In genomic region chrX:101057095-101057714, GRCh38 we compare ENCODE assay signal across 1 cellular context.
TF ChIP-seq lines count a peak whose summit lies in the region.

No MANE protein-coding gene starts in this region.

TF ChIP-seq in GM23338, 12 proteins besides CTCF, POLR2A, EP300 and RAD21 (continued from another document):
- TF ChIP-seq ZNF462 (CRISPR knock-in tag; IDR thresholded peaks at IDR 0.05) = no peak
